ENCODE assay signal across 17 cellular contexts in the genomic region with DNA sequence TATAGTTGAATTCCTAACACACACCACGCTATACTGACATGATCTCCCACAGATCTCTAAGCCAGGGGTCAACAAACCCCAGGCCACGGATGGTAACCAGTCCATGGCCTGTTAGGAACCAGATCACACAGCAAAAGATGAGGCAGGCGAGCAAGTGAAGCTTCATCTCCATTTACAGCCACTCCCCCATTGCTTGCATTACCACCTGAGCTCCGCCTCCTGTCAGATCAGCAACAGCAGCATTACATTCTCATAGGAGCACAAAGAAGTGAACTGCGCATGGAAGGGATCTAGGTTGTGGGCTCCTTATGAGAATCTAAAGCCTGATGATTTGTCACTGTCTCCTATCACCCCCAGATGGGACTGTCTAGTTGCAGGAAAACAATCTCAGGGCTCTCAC. TPM values are rescaled to one million over a fixed set of nuclear protein-coding genes. Genes with fewer than 3 reads are reported as not detected.
DNase-seq lines count a peak whose midpoint lies in the region; ATAC-seq and TF ChIP-seq lines count a peak whose summit lies in the region.
"Had no signal": no experiment of that assay in that cellular context is flagged by ENCODE, and none has a peak within 500 bp of the region (broad histone marks: within the 10 kb centered on the region; RNA-seq: fewer than 3 reads in every experiment).

No MANE protein-coding gene starts in this region.

- no peak for DNase-seq in activated CD4-positive, alpha-beta memory T cell treated with anti-CD3 and anti-CD28 coated beads for 36 hours
- no peak for DNase-seq in activated CD4-positive, alpha-beta memory T cell treated with anti-CD3 and anti-CD28 coated beads, Interleukin-2, amount 10 ng/mL, durations not matched to agents 7 days and 5 days
- peak; percentile 53 for DNase-seq in GM23338 (ENCODE audit: low spot score)
- DNase-seq in activated naive CD8-positive, alpha-beta T cell treated with anti-CD3 and anti-CD28 coated beads, Interleukin-2, amount 10 ng/mL, durations not matched to agents 7 days and 5 days, result no peak
- DNase-seq in posterior cingulate gyrus, result no peak
- no peak for DNase-seq in COR-L47 (lab: John Stamatoyannopoulos, UW)
- no peak for DNase-seq in Right ventricle myocardium inferior (ENCODE audit: missing footprints)
- DNase-seq: activated gamma-delta T cell; effector memory CD4-positive, alpha-beta T cell; left ventricle myocardium inferior; naive B cell; stimulated activated CD4-positive, alpha-beta T cell treated with anti-CD3 and anti-CD28 coated beads, Interleukin-2, amount 100 ng/mL, for 48 hours; thyroid gland had no signal

- peaks cover 8% of the 10 kb centered on the region; the same call in 1 of the 2 replicates for H3K36me3 ChIP-seq in GM23338 (ENCODE audit: insufficient read depth)

- H3K27me3 ChIP-seq in GM23338 (ENCODE audit: insufficient read depth), result no peaks in the 10 kb centered on the region
- H3K27me3 ChIP-seq: cardiac muscle cell, thyroid gland had no signal

- intact Hi-C loops in activated CD4-positive, alpha-beta memory T cell treated with anti-CD3 and anti-CD28 coated beads for 36 hours (cut with micrococcal nuclease), result loop anchor here (5.0 kb wide), 1 partner anchor 166 kb away; a partner anchor contains a TSS
- intact Hi-C loops in posterior cingulate gyrus (cut with DNase I), result no loop called here
- intact Hi-C loops in Right ventricle myocardium inferior (cut with DNase I), result loop anchor here (10.0 kb wide), 1 partner anchor 54 kb away; a partner anchor contains a TSS

- TF ChIP-seq CTCF in GM23338 (conservative IDR thresholded peaks at IDR 0.05; ENCODE audit: low read depth in 2 of 2) (no peak), nephron (IDR thresholded peaks at IDR 0.05; ENCODE audit: unreplicated experiment in 3 of 3) (no peak)

- CTCF ChIA-PET in activated CD4-positive, alpha-beta memory T cell treated with anti-CD3 and anti-CD28 coated beads for 36 hours (lab: Charles Lee), result no interaction called here
- CTCF ChIA-PET in activated CD4-positive, alpha-beta memory T cell treated with anti-CD3 and anti-CD28 coated beads, Interleukin-2, amount 10 ng/mL, durations not matched to agents 7 days and 5 days (lab: Charles Lee), result interaction anchor here (0.9 kb wide), 1 partner anchor 8 kb away, joined by 4 read pairs; no protein-coding TSS in a partner anchor

- peak overlapping the region; percentile 13 for H3K4me3 Mint-ChIP-seq in activated CD4-positive, alpha-beta memory T cell treated with anti-CD3 and anti-CD28 coated beads for 36 hours
- no peak overlapping the region for H3K4me3 Mint-ChIP-seq in activated CD4-positive, alpha-beta memory T cell treated with anti-CD3 and anti-CD28 coated beads, Interleukin-2, amount 10 ng/mL, durations not matched to agents 7 days and 5 days
- H3K4me3 Mint-ChIP-seq in GM23338, result no peak overlapping the region
- no peak overlapping the region for H3K4me3 Mint-ChIP-seq in activated naive CD8-positive, alpha-beta T cell treated with anti-CD3 and anti-CD28 coated beads, Interleukin-2, amount 10 ng/mL, durations not matched to agents 7 days and 5 days
- H3K4me3 Mint-ChIP-seq in nephron, result peak overlapping the region; percentile 60 to 80 (median 74)

- H3K27me3 Mint-ChIP-seq in activated CD4-positive, alpha-beta memory T cell treated with anti-CD3 and anti-CD28 coated beads for 36 hours, result no peaks in the 10 kb centered on the region
- H3K27me3 Mint-ChIP-seq in activated CD4-positive, alpha-beta memory T cell treated with anti-CD3 and anti-CD28 coated beads, Interleukin-2, amount 10 ng/mL, durations not matched to agents 7 days and 5 days, result no peaks in the 10 kb centered on the region
- H3K27me3 Mint-ChIP-seq in GM23338 (ENCODE audit: insufficient read depth, low read depth, poor library complexity) (peaks cover 12% of the 10 kb centered on the region), nephron (ENCODE audit: low read depth) (no peaks in the 10 kb centered on the region)
- no peaks in the 10 kb centered on the region for H3K27me3 Mint-ChIP-seq in activated naive CD8-positive, alpha-beta T cell treated with anti-CD3 and anti-CD28 coated beads, Interleukin-2, amount 10 ng/mL, durations not matched to agents 7 days and 5 days
- H3K27me3 Mint-ChIP-seq: naive B cell had no signal

- no peak overlapping the region for H2AFZ ChIP-seq in GM23338

- H3K27ac Mint-ChIP-seq in activated CD4-positive, alpha-beta memory T cell treated with anti-CD3 and anti-CD28 coated beads for 36 hours, result no peak overlapping the region
- no peak overlapping the region for H3K27ac Mint-ChIP-seq in activated CD4-positive, alpha-beta memory T cell treated with anti-CD3 and anti-CD28 coated beads, Interleukin-2, amount 10 ng/mL, durations not matched to agents 7 days and 5 days
- no peak overlapping the region for H3K27ac Mint-ChIP-seq in GM23338
- peak overlapping the region; percentile 59 for H3K27ac Mint-ChIP-seq in activated naive CD8-positive, alpha-beta T cell treated with anti-CD3 and anti-CD28 coated beads, Interleukin-2, amount 10 ng/mL, durations not matched to agents 7 days and 5 days
- H3K27ac Mint-ChIP-seq in nephron, result peak overlapping the region in 1 of 3 experiments; percentile 47

- H3K4me3 ChIP-seq in GM23338, result no peak overlapping the region
- H3K4me3 ChIP-seq: cardiac muscle cell, thyroid gland had no signal

- H3K27ac ChIP-seq in GM23338 (ENCODE audit: low read depth), result no peak overlapping the region
- H3K27ac ChIP-seq: cardiac muscle cell, left ventricle myocardium inferior, thyroid gland had no signal

- H3K9me2 ChIP-seq in GM23338 (ENCODE audit: insufficient read depth), result no peaks in the 10 kb centered on the region

- peaks cover 23% of the 10 kb centered on the region for H3K36me3 Mint-ChIP-seq in activated CD4-positive, alpha-beta memory T cell treated with anti-CD3 and anti-CD28 coated beads for 36 hours
- H3K36me3 Mint-ChIP-seq in activated CD4-positive, alpha-beta memory T cell treated with anti-CD3 and anti-CD28 coated beads, Interleukin-2, amount 10 ng/mL, durations not matched to agents 7 days and 5 days (ENCODE audit: low read depth), result peaks cover 25% of the 10 kb centered on the region
- peaks cover 34% of the 10 kb centered on the region for H3K36me3 Mint-ChIP-seq in GM23338 (ENCODE audit: low read depth)
- peaks cover 14% of the 10 kb centered on the region for H3K36me3 Mint-ChIP-seq in activated naive CD8-positive, alpha-beta T cell treated with anti-CD3 and anti-CD28 coated beads, Interleukin-2, amount 10 ng/mL, durations not matched to agents 7 days and 5 days
- peaks cover 40% of the 10 kb centered on the region for H3K36me3 Mint-ChIP-seq in nephron (ENCODE audit: low read depth)

- peaks cover 33% of the 10 kb centered on the region for H3K4me1 Mint-ChIP-seq in activated CD4-positive, alpha-beta memory T cell treated with anti-CD3 and anti-CD28 coated beads for 36 hours (ENCODE audit: low read depth)
- peaks cover 33% of the 10 kb centered on the region for H3K4me1 Mint-ChIP-seq in activated CD4-positive, alpha-beta memory T cell treated with anti-CD3 and anti-CD28 coated beads, Interleukin-2, amount 10 ng/mL, durations not matched to agents 7 days and 5 days
- peaks cover 14% of the 10 kb centered on the region for H3K4me1 Mint-ChIP-seq in GM23338
- H3K4me1 Mint-ChIP-seq in activated naive CD8-positive, alpha-beta T cell treated with anti-CD3 and anti-CD28 coated beads, Interleukin-2, amount 10 ng/mL, durations not matched to agents 7 days and 5 days, result peaks cover 26% of the 10 kb centered on the region
- H3K4me1 Mint-ChIP-seq in nephron, result peaks cover 18% of the 10 kb centered on the region

- ATAC-seq in GM23338 (no peak), Right ventricle myocardium inferior (no peak)
- ATAC-seq in activated naive CD8-positive, alpha-beta T cell treated with anti-CD3 and anti-CD28 coated beads, Interleukin-2, amount 10 ng/mL, durations not matched to agents 7 days and 5 days (ENCODE audit: low read depth), result no peak

- no peaks in the 10 kb centered on the region for H3K9me3 Mint-ChIP-seq in activated CD4-positive, alpha-beta memory T cell treated with anti-CD3 and anti-CD28 coated beads for 36 hours
- H3K9me3 Mint-ChIP-seq in activated CD4-positive, alpha-beta memory T cell treated with anti-CD3 and anti-CD28 coated beads, Interleukin-2, amount 10 ng/mL, durations not matched to agents 7 days and 5 days, result no peaks in the 10 kb centered on the region
- H3K9me3 Mint-ChIP-seq in GM23338 (peaks cover 9% of the 10 kb centered on the region), nephron (peaks cover 3% of the 10 kb centered on the region)
- no peaks in the 10 kb centered on the region for H3K9me3 Mint-ChIP-seq in activated naive CD8-positive, alpha-beta T cell treated with anti-CD3 and anti-CD28 coated beads, Interleukin-2, amount 10 ng/mL, durations not matched to agents 7 days and 5 days

- no peak overlapping the region for H3K4me2 ChIP-seq in GM23338

- 0 out of 2 replicates have a peak, but pooled peaks cover 3% of the 10 kb centered on the region for H3F3A ChIP-seq in GM23338 (replicated peaks; ENCODE audit: low read depth)

- H4K20me1 ChIP-seq in GM23338 (replicated peaks; ENCODE audit: insufficient read depth), result peaks cover 9% of the 10 kb centered on the region; the same call in 1 of the 2 replicates

- H3K79me2 ChIP-seq in GM23338 (replicated peaks; ENCODE audit: insufficient read depth), result peaks cover 19% of the 10 kb centered on the region

- peaks cover 4% of the 10 kb centered on the region for H3K4me1 ChIP-seq in GM23338 (ENCODE audit: insufficient read depth)

- POLR2A ChIA-PET in activated CD4-positive, alpha-beta memory T cell treated with anti-CD3 and anti-CD28 coated beads for 36 hours (lab: Charles Lee), result no interaction called here
- POLR2A ChIA-PET in activated CD4-positive, alpha-beta memory T cell treated with anti-CD3 and anti-CD28 coated beads, Interleukin-2, amount 10 ng/mL, durations not matched to agents 7 days and 5 days (lab: Charles Lee), result interaction anchor here (1.2 to 1.8 kb wide), 3 partner anchors 55 to 174 kb away, joined by 3 to 6 read pairs (median 5); a partner anchor contains a TSS
- POLR2A ChIA-PET in activated naive CD8-positive, alpha-beta T cell treated with anti-CD3 and anti-CD28 coated beads, Interleukin-2, amount 10 ng/mL, durations not matched to agents 7 days and 5 days (lab: Charles Lee), result no interaction called here

RNA-seq across cellular contexts. Expression of a gene that starts 2.7 kb away (rescaled TPM):
- total RNA-seq in activated CD4-positive, alpha-beta memory T cell treated with anti-CD3 and anti-CD28 coated beads for 36 hours, result 10 to 100 TPM; 32.8 to 33.0 TPM
- 10 to 100 TPM; 37.8 to 38.9 TPM for total RNA-seq in activated CD4-positive, alpha-beta memory T cell treated with anti-CD3 and anti-CD28 coated beads, Interleukin-2, amount 10 ng/mL, durations not matched to agents 7 days and 5 days
- total RNA-seq in GM23338 (2014; rRNA removed; shearing (Covaris generic)), result 16.5 and 21.2 TPM in 2 replicates
- 16.8 and 18.9 TPM in 2 replicates for polyA plus RNA-seq in GM23338 (2016; fragmentation: Nextera tagmentation; extraction: Ambion mirVana)
- total RNA-seq in activated naive CD8-positive, alpha-beta T cell treated with anti-CD3 and anti-CD28 coated beads, Interleukin-2, amount 10 ng/mL, durations not matched to agents 7 days and 5 days, result 10 to 100 TPM; 39.4 to 42.2 TPM
- 17.9 TPM for total RNA-seq in Right ventricle myocardium inferior

RNA-seq across cellular contexts. Expression of a gene that starts 15.9 kb away (rescaled TPM):
- 1 to 10 TPM; 2.1 to 2.4 TPM for total RNA-seq in activated CD4-positive, alpha-beta memory T cell treated with anti-CD3 and anti-CD28 coated beads for 36 hours
- total RNA-seq in activated CD4-positive, alpha-beta memory T cell treated with anti-CD3 and anti-CD28 coated beads, Interleukin-2, amount 10 ng/mL, durations not matched to agents 7 days and 5 days, result 1 to 10 TPM; 3.0 to 3.3 TPM
- 1.4 and 1.5 TPM in 2 replicates for total RNA-seq in GM23338 (2014; rRNA removed; shearing (Covaris generic))
- polyA plus RNA-seq in GM23338 (2016; fragmentation: Nextera tagmentation; extraction: Ambion mirVana), result 0.47 and 0.53 TPM in 2 replicates
- total RNA-seq in activated naive CD8-positive, alpha-beta T cell treated with anti-CD3 and anti-CD28 coated beads, Interleukin-2, amount 10 ng/mL, durations not matched to agents 7 days and 5 days, result 1 to 10 TPM; 6.1 to 7.2 TPM
- total RNA-seq in Right ventricle myocardium inferior, result 1.5 TPM

RNA-seq across cellular contexts. Expression of a gene that starts 54.2 kb away (rescaled TPM):
- 10 to 100 TPM; 58.8 to 64.8 TPM for total RNA-seq in activated CD4-positive, alpha-beta memory T cell treated with anti-CD3 and anti-CD28 coated beads for 36 hours
- 10 to 100 TPM; 48.5 to 57.8 TPM for total RNA-seq in activated CD4-positive, alpha-beta memory T cell treated with anti-CD3 and anti-CD28 coated beads, Interleukin-2, amount 10 ng/mL, durations not matched to agents 7 days and 5 days
- total RNA-seq in GM23338 (2014; rRNA removed; shearing (Covaris generic)), result 40.6 and 47.0 TPM in 2 replicates
- polyA plus RNA-seq in GM23338 (2016; fragmentation: Nextera tagmentation; extraction: Ambion mirVana), result 18.9 and 20.6 TPM in 2 replicates
- 10 to 100 TPM; 45.8 to 47.4 TPM for total RNA-seq in activated naive CD8-positive, alpha-beta T cell treated with anti-CD3 and anti-CD28 coated beads, Interleukin-2, amount 10 ng/mL, durations not matched to agents 7 days and 5 days
- 54.6 TPM for total RNA-seq in Right ventricle myocardium inferior

RNA-seq across cellular contexts. Expression of a gene that starts 54.4 kb away (rescaled TPM):
- not detected for total RNA-seq in activated CD4-positive, alpha-beta memory T cell treated with anti-CD3 and anti-CD28 coated beads for 36 hours
- total RNA-seq in activated CD4-positive, alpha-beta memory T cell treated with anti-CD3 and anti-CD28 coated beads, Interleukin-2, amount 10 ng/mL, durations not matched to agents 7 days and 5 days, result not detected
- not detected in 2 replicates for total RNA-seq in GM23338 (2014; rRNA removed; shearing (Covaris generic))
- polyA plus RNA-seq in GM23338 (2016; fragmentation: Nextera tagmentation; extraction: Ambion mirVana), result 0.09 TPM in 1 of 2 replicates, not detected in the other
- not detected for total RNA-seq in activated naive CD8-positive, alpha-beta T cell treated with anti-CD3 and anti-CD28 coated beads, Interleukin-2, amount 10 ng/mL, durations not matched to agents 7 days and 5 days
- total RNA-seq in Right ventricle myocardium inferior, result 8.4 TPM
- total RNA-seq: RPMI7951, thyroid gland had no signal
- polyA plus RNA-seq: AG04450 had no signal

Comparison
In these comparisons a context has a peak if more than half of its experiments do, and no peak if none do; other contexts are left out.
1. H3K4me3 Mint-ChIP-seq: peak in activated CD4-positive, alpha-beta memory T cell treated with anti-CD3 and anti-CD28 coated beads for 36 hours (single experiment) and nephron (3 of 3); none in activated CD4-positive, alpha-beta memory T cell treated with anti-CD3 and anti-CD28 coated beads, Interleukin-2, amount 10 ng/mL, durations not matched to agents 7 days and 5 days (single experiment), GM23338 (single experiment) and activated naive CD8-positive, alpha-beta T cell treated with anti-CD3 and anti-CD28 coated beads, Interleukin-2, amount 10 ng/mL, durations not matched to agents 7 days and 5 days (single experiment).